8 cellular contexts compared by ENCODE assay signal in the genomic region with DNA sequence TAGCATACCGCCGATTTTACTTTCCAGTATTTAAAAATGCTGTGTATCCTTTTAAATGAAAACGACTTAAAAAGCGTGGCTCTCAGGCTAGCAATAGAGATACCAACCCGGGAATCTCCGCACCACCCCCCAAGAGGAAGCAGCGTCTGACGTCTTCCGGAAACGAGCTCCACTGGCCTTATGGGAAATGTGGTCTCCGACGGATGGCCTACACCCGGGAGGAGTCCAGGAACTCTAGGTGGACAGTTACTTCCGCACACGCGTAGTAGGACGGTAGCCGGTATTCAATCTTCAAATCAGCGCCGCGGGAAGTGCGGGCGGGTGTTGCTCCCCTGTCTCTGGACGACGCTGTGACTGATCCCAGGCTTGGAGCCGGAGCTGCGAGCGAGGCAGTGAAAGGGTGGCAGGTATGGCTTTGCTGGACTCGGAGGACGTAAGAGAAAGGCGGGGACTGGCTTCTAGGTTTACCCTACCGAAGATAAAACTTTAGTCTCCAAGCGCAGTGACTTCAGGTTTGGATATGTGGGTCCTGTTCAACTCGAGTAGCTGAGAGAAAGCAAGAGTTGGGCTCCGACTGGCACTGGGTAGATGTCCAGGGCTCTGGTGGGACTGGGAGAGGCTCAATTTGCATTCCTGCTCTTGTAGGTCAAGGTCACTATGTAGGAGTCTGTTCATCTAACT. TPM values are rescaled to one million over a fixed set of nuclear protein-coding genes. Genes with fewer than 3 reads are reported as not detected.
A peak's percentile ranks its signal among the peaks of the same experiment; 100 is the strongest.
DNase-seq lines count a peak whose midpoint lies in the region; TF ChIP-seq lines count a peak whose summit lies in the region.

A gene (plus strand): TSS at position 257 of the 681 bp plus-strand sequence. CDS start 1,530 bp downstream, outside the sequence.

- peak within 1 kb of the TSS; percentile 76 for H3K27ac Mint-ChIP-seq in neural crest cell (ENCODE audit: unreplicated experiment)

- peaks cover 14% of the 10 kb centered on the region for H3K27me3 Mint-ChIP-seq in neural crest cell (ENCODE audit: low read depth)

- TF ChIP-seq POLR2A in Raji (IDR thresholded peaks at IDR 0.05; ENCODE audit: insufficient read depth, low read depth, low read length) (peak; percentile 91), stomach (IDR thresholded peaks at IDR 0.05) (no peak)

- H3K4me1 ChIP-seq in stomach = peaks cover 6 to 23% (median 14%) of the 10 kb centered on the region in 4 donors

- peak within 1 kb of the TSS; percentile 77 to 92 (median 88) for H3K27ac ChIP-seq in stomach

- peaks cover 17% of the 10 kb centered on the region for H3K36me3 Mint-ChIP-seq in neural crest cell (ENCODE audit: low read depth)

- H3K4me3 ChIP-seq in H7 (ENCODE audit: insufficient read depth, low read depth, low read length) (peak within 1 kb of the TSS; percentile 72), fibroblast of villous mesenchyme (ENCODE audit: low read depth, low read length) (peak within 1 kb of the TSS; percentile 79), stomach (peak within 1 kb of the TSS; percentile 61 to 74 (median 68))

- H3K4me1 Mint-ChIP-seq in neural crest cell = peaks cover 24% of the 10 kb centered on the region

- peaks cover 10% of the 10 kb centered on the region for H3K9me3 Mint-ChIP-seq in neural crest cell

- H3K36me3 ChIP-seq in H7 (replicated peaks; ENCODE audit: control insufficient read depth, insufficient read depth, low read length) = no peaks in the 10 kb centered on the region
- H3K36me3 ChIP-seq in stomach = no peaks in the 10 kb centered on the region

- TF ChIP-seq CTCF in fibroblast of villous mesenchyme (IDR thresholded peaks at IDR 0.05; ENCODE audit: insufficient read depth, low read depth, low read length) (no peak), neural crest cell (conservative IDR thresholded peaks at IDR 0.05) (no peak), stomach (IDR thresholded peaks at IDR 0.05) (no peak)

- intact Hi-C loops in stomach (cut with DNase I; ENCODE audit: low total_unique reads) = no loop called here

- WGBS in stomach, 5 donors = 0 to 1% (median 0%) methylated on average over 22 to 35 of the region's 35 CpGs

- peaks cover 0 to under 1% (median under 1%) of the 10 kb centered on the region in 4 donors for H3K9me3 ChIP-seq in stomach

- no peaks in the 10 kb centered on the region for H3K27me3 ChIP-seq in H7 (ENCODE audit: control insufficient read depth, insufficient read depth, low read length)
- no peaks in the 10 kb centered on the region for H3K27me3 ChIP-seq in stomach

- DNase-seq in ELR (ENCODE audit: low read depth) (peak; percentile 97), H7 (peak; percentile 90), M059J (ENCODE audit: low read depth) (peak; percentile 98), fibroblast of villous mesenchyme (ENCODE audit: low read depth) (peak; percentile 95), neural crest cell (ENCODE audit: low read depth, low spot score) (peak; percentile 62), stomach (peak; percentile 82)
- peak; percentile 95 for DNase-seq in activated effector memory CD4-positive, alpha-beta T cell treated with anti-CD3 and anti-CD28 coated beads, Interleukin-2, amount 50 U/mL, for 16 hours

- no peak for TF ChIP-seq EP300 in stomach (IDR thresholded peaks at IDR 0.05)

- H3K4me3 Mint-ChIP-seq in neural crest cell = peak within 1 kb of the TSS; percentile 97

RNA-seq across cellular contexts. Expression of the gene that starts here (rescaled TPM):
- total RNA-seq in H7 (2014; rRNA removed; shearing (Covaris generic)) = 9.2 and 16.0 TPM in 2 replicates
- 6.6 and 7.4 TPM in 2 replicates for total RNA-seq in M059J (2014; rRNA removed; shearing (Covaris generic))
- 2.9 and 3.5 TPM in 2 replicates for total RNA-seq in fibroblast of villous mesenchyme
- total RNA-seq in neural crest cell = 6.4 and 7.9 TPM in 2 replicates
- 10 to 100 TPM in 1 of 5 donors, 1 to 10 TPM in 3, not detected in 1; 3.9 to 15.6 (median 7.7) TPM for total RNA-seq in stomach
- 1 to 10 TPM; 2.2 to 2.7 (median 2.5) TPM for polyA plus RNA-seq in stomach

Comparison
In these comparisons a context has a peak if more than half of its experiments do, and no peak if none do; other contexts are left out.
1. Peak in every context shown above with its lines: DNase-seq, H3K4me3 ChIP-seq and H3K27ac ChIP-seq.